In the genomic region with DNA sequence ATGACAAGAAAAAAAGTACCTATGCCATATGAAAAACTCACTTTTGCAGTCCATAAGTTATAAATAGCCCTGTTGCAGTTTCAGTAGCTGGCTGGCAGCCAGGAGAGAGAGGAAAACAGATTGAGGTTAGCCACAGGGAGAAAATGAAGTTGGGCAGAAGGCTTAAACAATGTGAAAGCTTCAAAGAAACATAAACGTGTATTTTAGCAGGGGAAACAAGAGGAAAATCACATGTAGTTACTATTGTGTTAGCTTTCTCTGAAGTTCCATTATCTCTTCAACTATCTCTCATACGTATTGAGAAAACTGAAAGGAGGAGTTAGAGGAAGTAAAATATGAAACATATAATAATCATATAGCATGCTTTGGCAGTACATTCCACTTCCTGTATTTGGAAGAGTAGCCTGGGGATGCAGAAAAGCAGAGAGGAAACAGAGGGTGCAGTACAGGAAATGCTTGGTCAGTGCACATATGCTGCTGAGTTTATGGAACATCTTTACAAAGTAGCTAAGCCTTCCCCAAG, we compare ENCODE assay signal across 8 cellular contexts.
A peak's percentile ranks its signal among the peaks of the same experiment; 100 is the strongest.
DNase-seq lines count a peak whose midpoint lies in the region; ATAC-seq, FAIRE-seq and TF ChIP-seq lines count a peak whose summit lies in the region.

No MANE protein-coding gene starts in this region.

- peak overlapping the region; percentile 12 for H3K27ac Mint-ChIP-seq in glutamatergic neuron (ENCODE audit: unreplicated experiment)

- H3K36me3 Mint-ChIP-seq in glutamatergic neuron (ENCODE audit: unreplicated experiment): no peaks in the 10 kb centered on the region

- DNase-seq in activated CD8-positive, alpha-beta memory T cell treated with anti-CD3 and anti-CD28 coated beads for 24 hours: peak; percentile 63
- no peak for DNase-seq in glutamatergic neuron
- peak; percentile 15 for DNase-seq in stimulated activated CD8-positive, alpha-beta memory T cell treated with anti-CD3 and anti-CD28 coated beads, Interleukin-4, amount 100 ng/mL, for 24 hours (ENCODE audit: low read depth)
- no peak for DNase-seq in kidney
- DNase-seq in NCI-H2029 treated with DMSO at 0.1 percent for 48 hours (lab: John Stamatoyannopoulos, UW): no peak

- ATAC-seq in GM18498 (IDR thresholded peaks at IDR 0.05; ENCODE audit: unreplicated experiment) (peak; percentile 83), GM21619 (IDR thresholded peaks at IDR 0.05; ENCODE audit: unreplicated experiment) (peak; percentile 86)

- H3K79me2 ChIP-seq in KMS-11 (ENCODE audit: insufficient read depth, low read depth): no peaks in the 10 kb centered on the region

- peaks cover 10% of the 10 kb centered on the region for H3K4me1 Mint-ChIP-seq in glutamatergic neuron (ENCODE audit: low read depth, unreplicated experiment)

- no peaks in the 10 kb centered on the region for H3K9me3 ChIP-seq in kidney (ENCODE audit: control insufficient read depth in 1 of 2, low read length in 2 of 2)

- no peaks in the 10 kb centered on the region for H3K9me3 Mint-ChIP-seq in glutamatergic neuron (ENCODE audit: unreplicated experiment)

- H3K27ac ChIP-seq in KMS-11 (peak overlapping the region; percentile 15; the same call in 1 of the 2 replicates), kidney (ENCODE audit: low read depth in 2 of 2, low read length in 2 of 2) (no peak overlapping the region)

- intact Hi-C loops in kidney (cut with DNase I): no loop called here

- TF ChIP-seq CTCF in KMS-11 (conservative IDR thresholded peaks at IDR 0.05; ENCODE audit: low read depth, low read length): no peak
- no peak for TF ChIP-seq CTCF in glutamatergic neuron (IDR thresholded peaks at IDR 0.05; ENCODE audit: partially characterized antibody, unreplicated experiment)
- no peak for TF ChIP-seq CTCF in kidney (IDR thresholded peaks at IDR 0.05; ENCODE audit: borderline replicate concordance, extremely low read depth, insufficient read depth)

- H3K27me3 ChIP-seq in KMS-11 (ENCODE audit: insufficient read depth, low read depth): no peaks in the 10 kb centered on the region

- H3K36me3 ChIP-seq in KMS-11 (ENCODE audit: insufficient read depth) (no peaks in the 10 kb centered on the region), kidney (ENCODE audit: control insufficient read depth in 1 of 2, insufficient read depth in 2 of 2, low read length in 2 of 2) (no peaks in the 10 kb centered on the region)

- no peak overlapping the region for H3K4me3 Mint-ChIP-seq in glutamatergic neuron (ENCODE audit: unreplicated experiment)

- peak overlapping the region; percentile 27; the same call in 1 of the 2 replicates for H2AFZ ChIP-seq in KMS-11 (ENCODE audit: low read depth)

- no peak for FAIRE-seq in kidney (lab: Jason Lieb, UNC)

- H3K4me1 ChIP-seq in KMS-11 (ENCODE audit: low read depth, poor library complexity, severe bottlenecking) (peaks cover 34% of the 10 kb centered on the region), kidney (ENCODE audit: control insufficient read depth in 1 of 2, insufficient read depth in 1 of 2, low read depth in 1 of 2, low read length in 2 of 2) (no peaks in the 10 kb centered on the region)

- peak overlapping the region; percentile 58; the same call in 1 of the 2 replicates for H3K4me2 ChIP-seq in KMS-11

- H4K20me1 ChIP-seq in KMS-11 (ENCODE audit: insufficient read depth): no peaks in the 10 kb centered on the region

- H3K9ac ChIP-seq in KMS-11: no peak overlapping the region
- H3K9ac ChIP-seq in kidney (ENCODE audit: low read length in 2 of 2): no peak overlapping the region

- no peaks in the 10 kb centered on the region for H3K27me3 Mint-ChIP-seq in glutamatergic neuron (ENCODE audit: unreplicated experiment)

- H3K4me3 ChIP-seq in KMS-11 (IDR thresholded peaks at IDR 0.05; ENCODE audit: insufficient read depth, low read depth, low read length) (no peak overlapping the region), kidney (ENCODE audit: low read length in 2 of 2) (no peak overlapping the region)

Comparison
In these comparisons a context has a peak if more than half of its experiments do, and no peak if none do; other contexts are left out.
1. DNase-seq: peak in activated CD8-positive, alpha-beta memory T cell treated with anti-CD3 and anti-CD28 coated beads for 24 hours (single experiment) and stimulated activated CD8-positive, alpha-beta memory T cell treated with anti-CD3 and anti-CD28 coated beads, Interleukin-4, amount 100 ng/mL, for 24 hours (single experiment); none in glutamatergic neuron (single experiment), kidney (single experiment) and NCI-H2029 treated with DMSO at 0.1 percent for 48 hours (single experiment).